In genomic region chr4:8438743-8439142, GRCh38 we compare ENCODE assay signal across 10 cellular contexts. TPM values are rescaled to one million over a fixed set of nuclear protein-coding genes. Genes with fewer than 3 reads are reported as not detected.
DNase-seq lines count a peak whose midpoint lies in the region; ATAC-seq and TF ChIP-seq lines count a peak whose summit lies in the region.
"Had no signal": no experiment of that assay in that cellular context is flagged by ENCODE, and none has a peak within 500 bp of the region (broad histone marks: within the 10 kb centered on the region; RNA-seq: fewer than 3 reads in every experiment).

No MANE protein-coding gene starts in this region.

- no peaks in the 10 kb centered on the region for H3K27me3 Mint-ChIP-seq in HFFc6 (ENCODE audit: insufficient read depth)
- peaks cover 11% of the 10 kb centered on the region for H3K27me3 Mint-ChIP-seq in brain
- no peaks in the 10 kb centered on the region for H3K27me3 Mint-ChIP-seq in naive B cell

- H3K4me3 Mint-ChIP-seq in HFFc6 (peak overlapping the region; percentile 98), brain (peak overlapping the region; percentile 75 to 97 (median 92)), naive B cell (peak overlapping the region in 6 of 8 donors; percentile 20 to 100 (median 66))

- H3K27ac ChIP-seq in C4-2B: peak overlapping the region; percentile 44; the same call in 1 of the 2 replicates
- H3K27ac ChIP-seq: foreskin keratinocyte had no signal

- peaks cover 9% of the 10 kb centered on the region for H3K36me3 Mint-ChIP-seq in HFFc6 (ENCODE audit: low read depth)
- H3K36me3 Mint-ChIP-seq in brain: no peaks in the 10 kb centered on the region
- H3K36me3 Mint-ChIP-seq in naive B cell: peaks cover 0 to 5% of the 10 kb centered on the region in 2 donors

- H3K4me1 Mint-ChIP-seq in HFFc6 (ENCODE audit: low read depth) (peaks cover 58% of the 10 kb centered on the region), brain (peaks cover 92% of the 10 kb centered on the region), naive B cell (peaks cover 61 to 87% (median 74%) of the 10 kb centered on the region in 3 donors)

- peak overlapping the region; percentile 56; the same call in 1 of the 2 replicates for H3K27ac Mint-ChIP-seq in HFFc6
- H3K27ac Mint-ChIP-seq in brain: peak overlapping the region in 3 of 5 experiments; percentile 36 to 99 (median 58)
- H3K27ac Mint-ChIP-seq in naive B cell: peak overlapping the region in 3 of 6 donors; percentile 11 to 99 (median 36)

- TF ChIP-seq CTCF in C4-2B (conservative IDR thresholded peaks at IDR 0.05) (no peak), HFFc6 (IDR thresholded peaks at IDR 0.05) (no peak), brain (conservative IDR thresholded peaks at IDR 0.05) (no peak)

- H3K9me3 Mint-ChIP-seq in HFFc6: peaks cover 5% of the 10 kb centered on the region; the same call in 1 of the 2 replicates
- peaks cover 0 to 4% (median 0%) of the 10 kb centered on the region in 5 experiments for H3K9me3 Mint-ChIP-seq in brain
- peaks cover 0 to 1% (median 0%) of the 10 kb centered on the region in 7 donors for H3K9me3 Mint-ChIP-seq in naive B cell

- no peak for DNase-seq in HFFc6
- no peak for DNase-seq in naive B cell
- no peak for DNase-seq in NCI-H128 (lab: John Stamatoyannopoulos, UW; ENCODE audit: unreplicated experiment)
- no peak for DNase-seq in NCI-H187 (lab: John Stamatoyannopoulos, UW)
- no peak for DNase-seq in stimulated activated CD4-positive, alpha-beta T cell treated with anti-CD3 and anti-CD28 coated beads, Interleukin-2, amount 100 ng/mL, for 24 hours
- DNase-seq: foreskin keratinocyte, substantia nigra had no signal

- ATAC-seq in naive B cell (ENCODE audit: low read depth in 2 of 2): no peak
- no peak for ATAC-seq in GM19351 (IDR thresholded peaks at IDR 0.05; ENCODE audit: unreplicated experiment)
- ATAC-seq: foreskin keratinocyte had no signal

RNA-seq across cellular contexts. Expression of gene ACOX3, which starts 1.8 kb away (rescaled TPM):
- total RNA-seq in HFFc6 (2021; fragmentation: NEBNext Ultra II Directional; extraction: Animal tissue kit (Norgen Biotek cat#: 25700)): 10 to 100 TPM; 18.6 to 23.2 (median 19.9) TPM
- polyA plus RNA-seq in brain (ENCODE audit: insufficient read depth, low read depth, low replicate concordance) (15.2 TPM), naive B cell (ENCODE audit: low read depth in 6 of 6) (10 to 100 TPM; 10.1 to 17.1 (median 14.7) TPM)

RNA-seq across cellular contexts. Expression of gene TRMT44, which starts 1.8 kb away (rescaled TPM):
- 10 to 100 TPM in 3 of 6 experiments, 1 to 10 TPM in 3; 8.8 to 10.7 (median 10.0) TPM for total RNA-seq in HFFc6 (2021; fragmentation: NEBNext Ultra II Directional; extraction: Animal tissue kit (Norgen Biotek cat#: 25700))
- polyA plus RNA-seq in brain (ENCODE audit: insufficient read depth, low read depth, low replicate concordance) (6.3 TPM), naive B cell (ENCODE audit: low read depth in 6 of 6) (10 to 100 TPM in 4 of 6 donors, 1 to 10 TPM in 2; 3.0 to 17.0 (median 13.2) TPM)
